Comparison of ENCODE assay signal across 8 cellular contexts in the genomic region with DNA sequence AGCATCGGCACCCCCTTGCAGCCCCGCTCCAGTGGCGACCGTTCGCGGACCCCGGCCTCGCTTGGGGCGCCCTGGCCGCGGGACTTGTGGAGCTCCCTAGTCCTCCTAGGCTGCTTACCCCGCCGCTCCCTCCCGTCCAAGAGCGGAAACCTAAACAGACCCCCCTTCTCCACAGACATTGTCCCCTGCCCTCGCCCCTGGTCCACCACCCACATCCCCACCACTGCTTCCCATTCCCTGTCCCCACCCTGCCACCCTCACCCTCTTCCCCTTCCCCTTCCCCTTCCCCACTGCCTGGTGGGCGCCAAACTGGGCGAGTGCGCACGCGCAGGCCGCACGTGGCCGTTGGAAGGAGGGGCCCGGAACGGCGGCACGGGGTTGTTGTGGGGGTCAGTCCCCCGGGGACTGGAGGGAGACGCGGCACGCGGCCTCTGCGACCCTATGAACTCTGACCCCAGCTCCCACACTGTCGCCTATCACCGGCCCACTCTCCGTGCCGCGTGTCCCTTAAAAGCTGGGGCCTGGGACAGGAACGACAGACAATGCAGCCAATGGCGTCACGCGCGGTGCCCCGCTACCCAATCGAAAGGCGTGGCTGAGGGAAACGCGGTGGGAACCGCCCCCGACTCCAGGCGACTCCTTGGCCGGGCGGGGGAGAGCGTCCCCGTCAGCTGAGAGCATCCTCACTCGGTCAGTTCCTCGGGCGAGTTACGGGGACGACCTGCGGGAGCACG. TPM values are rescaled to one million over a fixed set of nuclear protein-coding genes. Genes with fewer than 3 reads are reported as not detected.
DNase-seq lines count a peak whose midpoint lies in the region; ATAC-seq, FAIRE-seq and TF ChIP-seq lines count a peak whose summit lies in the region.

Gene SNX32 (plus strand): TSS at position 667 of the 734 bp plus-strand sequence. CDS start 103 bp downstream, outside the sequence.

- CTCF ChIA-PET in HEK293 (lab: Yijun Ruan, JAX): interaction anchor here (0.6 to 2.8 kb wide), 5 partner anchors 15 to 184 kb away, joined by 3 to 6 read pairs (median 3); partner anchors contain the start of gene MUS81

- H3K9me3 ChIP-seq in HEK293 (ENCODE audit: control insufficient read depth, insufficient read depth, low read depth, low read length) (no peaks in the 10 kb centered on the region), astrocyte (ENCODE audit: insufficient read depth, low read depth, low read length) (no peaks in the 10 kb centered on the region), aorta (ENCODE audit: control insufficient read depth, low read length) (no peaks in the 10 kb centered on the region)

- H3K4me3 ChIP-seq in HEK293 (ENCODE audit: low read depth, low read length) (peak within 1 kb of the TSS; percentile 39), astrocyte (ENCODE audit: insufficient read depth, low read depth, low read length) (peak within 1 kb of the TSS; percentile 81), aorta (ENCODE audit: low read length in 2 of 2) (peak within 1 kb of the TSS; percentile 2 to 48)

- no peaks in the 10 kb centered on the region for H3K4me1 ChIP-seq in HEK293 (ENCODE audit: control insufficient read depth, insufficient read depth, low read length)
- H3K4me1 ChIP-seq in astrocyte (ENCODE audit: insufficient read depth, low read length): peaks cover 20% of the 10 kb centered on the region
- H3K4me1 ChIP-seq in aorta (ENCODE audit: control insufficient read depth in 1 of 2, insufficient read depth in 2 of 2, low read length in 2 of 2): no peaks in the 10 kb centered on the region

- H3K4me3 Mint-ChIP-seq in astrocyte (ENCODE audit: unreplicated experiment): no peak within 1 kb of the TSS

- H3K27me3 Mint-ChIP-seq in astrocyte (ENCODE audit: low read depth, unreplicated experiment): peaks cover 16% of the 10 kb centered on the region

- peaks cover 26% of the 10 kb centered on the region for H3K27me3 ChIP-seq in astrocyte (ENCODE audit: insufficient read depth, low read length)
- H3K27me3 ChIP-seq in aorta (ENCODE audit: control insufficient read depth in 1 of 2, insufficient read depth in 2 of 2, low read length in 1 of 2): no peaks in the 10 kb centered on the region

- FAIRE-seq in astrocyte (lab: Jason Lieb, UNC): peak; percentile 76

- DNase-seq in ELF-1 (ENCODE audit: low read depth, low spot score): peak; percentile 97
- DNase-seq in NCI-H1105 treated with DMSO at 0.1 percent for 48 hours (lab: John Stamatoyannopoulos, UW): peak; percentile 93
- peak; percentile 83 to 95 (median 91) for DNase-seq in T-helper 2 cell
- DNase-seq in astrocyte (ENCODE audit: low read depth): peak; percentile 78
- DNase-seq in hippocampal formation (lab: John Stamatoyannopoulos, UW): peak; percentile 91 to 94
- DNase-seq in renal cortical epithelial cell (ENCODE audit: low read depth): peak; percentile 71
- peak; percentile 98 for DNase-seq in aorta

- H3K4me2 ChIP-seq in astrocyte (ENCODE audit: low read length): peak within 1 kb of the TSS; percentile 100

- H3K27ac ChIP-seq in HEK293 (ENCODE audit: extremely low read depth, low read depth, low read length) (no peak within 1 kb of the TSS), astrocyte (ENCODE audit: low read depth, low read length) (peak within 1 kb of the TSS; percentile 48), aorta (ENCODE audit: low read depth in 1 of 2, low read length in 2 of 2) (no peak within 1 kb of the TSS)

- peak within 1 kb of the TSS; percentile 23 for H3K27ac Mint-ChIP-seq in astrocyte (ENCODE audit: unreplicated experiment)

- H2AFZ ChIP-seq in astrocyte (ENCODE audit: low read depth, low read length): peak within 1 kb of the TSS; percentile 97

- no peaks in the 10 kb centered on the region for H4K20me1 ChIP-seq in astrocyte (ENCODE audit: insufficient read depth, low read length)

- POLR2A ChIA-PET in HEK293 (lab: Yijun Ruan, JAX): interaction anchor here (0.7 to 0.9 kb wide), 3 partner anchors 16 to 38 kb away, joined by 3 to 4 read pairs (median 3); no protein-coding TSS in a partner anchor

- no peaks in the 10 kb centered on the region for H3K36me3 ChIP-seq in HEK293 (ENCODE audit: control insufficient read depth in 2 of 2, insufficient read depth in 1 of 2, low read length in 2 of 2)
- H3K36me3 ChIP-seq in astrocyte (ENCODE audit: insufficient read depth, low read length): no peaks in the 10 kb centered on the region
- no peaks in the 10 kb centered on the region for H3K36me3 ChIP-seq in aorta (ENCODE audit: control insufficient read depth in 1 of 2, insufficient read depth in 2 of 2, low read length in 1 of 2)

- TF ChIP-seq CTCF in HEK293 (tag by site-specific recombination; IDR thresholded peaks at IDR 0.05) (no peak), astrocyte (IDR thresholded peaks at IDR 0.05; ENCODE audit: insufficient read depth, low read depth, low read length) (no peak)

- peak; percentile 100 for ATAC-seq in aorta (ENCODE audit: low FRiP score)

- intact Hi-C loops in aorta (cut with DNase I): no loop called here

- peaks cover 2% of the 10 kb centered on the region for H3K4me1 Mint-ChIP-seq in astrocyte (ENCODE audit: low read depth, unreplicated experiment)

- H3K79me2 ChIP-seq in astrocyte (ENCODE audit: insufficient read depth, low read length): peaks cover 6% of the 10 kb centered on the region

- H3K36me3 Mint-ChIP-seq in astrocyte (ENCODE audit: low read depth, unreplicated experiment): peaks cover 3% of the 10 kb centered on the region

- peak within 1 kb of the TSS; percentile 80 for H3K9ac ChIP-seq in astrocyte (ENCODE audit: low read length)

- peaks cover 4% of the 10 kb centered on the region for H3K9me3 Mint-ChIP-seq in astrocyte (ENCODE audit: unreplicated experiment)

- 0% methylated on average over 61 to 63 of the region's 63 CpGs for WGBS in aorta, 2 donors

TF ChIP-seq in HEK293, 187 proteins besides CTCF, POLR2A, EP300 and RAD21:
- peak; percentile 73 for TF ChIP-seq SP2 (tag by site-specific recombination; IDR thresholded peaks at IDR 0.05)
- no peak for TF ChIP-seq ZNF777 (tag by site-specific recombination; IDR thresholded peaks at IDR 0.05; ENCODE audit: borderline replicate concordance)
- TF ChIP-seq, protein P1, sequence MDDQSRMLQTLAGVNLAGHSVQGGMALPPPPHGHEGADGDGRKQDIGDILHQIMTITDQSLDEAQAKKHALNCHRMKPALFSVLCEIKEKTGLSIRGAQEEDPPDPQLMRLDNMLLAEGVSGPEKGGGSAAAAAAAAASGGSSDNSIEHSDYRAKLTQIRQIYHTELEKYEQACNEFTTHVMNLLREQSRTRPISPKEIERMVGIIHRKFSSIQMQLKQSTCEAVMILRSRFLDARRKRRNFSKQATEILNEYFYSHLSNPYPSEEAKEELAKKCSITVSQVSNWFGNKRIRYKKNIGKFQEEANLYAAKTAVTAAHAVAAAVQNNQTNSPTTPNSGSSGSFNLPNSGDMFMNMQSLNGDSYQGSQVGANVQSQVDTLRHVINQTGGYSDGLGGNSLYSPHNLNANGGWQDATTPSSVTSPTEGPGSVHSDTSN (CRISPR knock-in tag; IDR thresholded peaks at IDR 0.05): peak; percentile 95; the same call in 1 of the 2 replicates

RNA-seq across cellular contexts. Expression of gene SNX32, which starts in this region (rescaled TPM):
- total RNA-seq in astrocyte (1.2 and 1.5 TPM in 2 replicates), renal cortical epithelial cell (0.40 TPM in 1 of 2 replicates, not detected in the other), aorta (1 to 10 TPM in 1 of 2 donors, under 1 TPM in 1; 0.39 to 2.4 TPM)
- polyA plus RNA-seq in aorta: 1 to 10 TPM in 1 of 2 donors, not detected in 1; 1.2 TPM

Comparison
In these comparisons a context has a peak if more than half of its experiments do, and no peak if none do; other contexts are left out.
1. Peak in DNase-seq in renal cortical epithelial cell; RNA of the gene not detected or under 1 TPM.
2. H3K4me3 ChIP-seq: peak in every context shown above with its lines; median percentile 81 in astrocyte; 39 in HEK293; 25 in aorta.